In genomic region chr22:35547993-35548761, GRCh38 we compare ENCODE assay signal across 13 cellular contexts. TPM values are rescaled to one million over a fixed set of nuclear protein-coding genes. Genes with fewer than 3 reads are reported as not detected.
A peak's percentile ranks its signal among the peaks of the same experiment; 100 is the strongest.
DNase-seq lines count a peak whose midpoint lies in the region; ATAC-seq, FAIRE-seq and TF ChIP-seq lines count a peak whose summit lies in the region.
"Had no signal": no experiment of that assay in that cellular context is flagged by ENCODE, and none has a peak within 500 bp of the region (broad histone marks: within the 10 kb centered on the region; RNA-seq: fewer than 3 reads in every experiment).

No MANE protein-coding gene starts in this region.

- H3K9me3 ChIP-seq in DOHH2 (ENCODE audit: control insufficient read depth, insufficient read depth, low read length) = no peaks in the 10 kb centered on the region
- H3K9me3 ChIP-seq in IMR-90 (ENCODE audit: control insufficient read depth, insufficient read depth, low read length) = no peaks in the 10 kb centered on the region
- no peaks in the 10 kb centered on the region for H3K9me3 ChIP-seq in K562 (replicated peaks; ENCODE audit: control insufficient read depth, insufficient read depth, low read depth, low read length)
- no peaks in the 10 kb centered on the region for H3K9me3 ChIP-seq in mesenchymal stem cell (ENCODE audit: control insufficient read depth, low read length)
- H3K9me3 ChIP-seq: body of pancreas, suprapubic skin had no signal

- no peak overlapping the region for H2BK20ac ChIP-seq in IMR-90 (ENCODE audit: low read depth, low read length)

- no peak overlapping the region for H3K56ac ChIP-seq in IMR-90 (ENCODE audit: extremely low read depth, insufficient read depth, low read length)

- H3K79me1 ChIP-seq in IMR-90 (ENCODE audit: low read depth in 1 of 2, low read length in 2 of 2) (no peaks in the 10 kb centered on the region; a peak in 1 of 4 replicates), mesenchymal stem cell (replicated peaks; ENCODE audit: low read length, poor library complexity, severe bottlenecking) (no peaks in the 10 kb centered on the region)

- peak; percentile 38 for TF ChIP-seq CTCF in DOHH2 (IDR thresholded peaks at IDR 0.05; ENCODE audit: low read depth, low read length, poor library complexity, severe bottlenecking)
- peak; percentile 17; the same call in 1 of the 2 replicates for TF ChIP-seq CTCF in IMR-90 (conservative IDR thresholded peaks at IDR 0.05; ENCODE audit: low read depth, low read length)
- TF ChIP-seq CTCF in K562 (IDR thresholded peaks at IDR 0.05 in 2 of 3, conservative IDR thresholded peaks at IDR 0.05 in 1 of 3; ENCODE audit: insufficient read depth in 2 of 3, low read depth in 1 of 3, low read length in 3 of 3) = peak; percentile 16 to 31 (median 28); a peak in 3 of 6 replicates

- POLR2A ChIA-PET in IMR-90 (lab: Charles Lee; ENCODE audit: unreplicated experiment) (no interaction called here), K562 (lab: Yijun Ruan, JAX) (no interaction called here)

- no peaks in the 10 kb centered on the region for H4K20me1 ChIP-seq in DOHH2 (ENCODE audit: control insufficient read depth, insufficient read depth, low read depth, low read length)
- no peaks in the 10 kb centered on the region for H4K20me1 ChIP-seq in IMR-90 (ENCODE audit: insufficient read depth, low read length)
- peaks cover 5% of the 10 kb centered on the region; the same call in 1 of the 2 replicates for H4K20me1 ChIP-seq in K562 (replicated peaks; ENCODE audit: control insufficient read depth, insufficient read depth, low read length)

- H2AK5ac ChIP-seq in IMR-90 (ENCODE audit: low read depth, low read length) = no peak overlapping the region
- H2AK5ac ChIP-seq in mesenchymal stem cell (ENCODE audit: low read length, severe bottlenecking) = no peak overlapping the region

- H3K14ac ChIP-seq in IMR-90 (replicated peaks; ENCODE audit: low read depth, low read length) = no peak overlapping the region
- no peak overlapping the region for H3K14ac ChIP-seq in mesenchymal stem cell (ENCODE audit: low read length in 2 of 2)

- H3K9me1 ChIP-seq in IMR-90 (ENCODE audit: insufficient read depth, low read length) = 0 out of 2 replicates have a peak, but pooled peaks cover 5% of the 10 kb centered on the region
- H3K9me1 ChIP-seq in K562 (ENCODE audit: control insufficient read depth, insufficient read depth, low read length) = no peaks in the 10 kb centered on the region

- H3K79me2 ChIP-seq in DOHH2 (ENCODE audit: control insufficient read depth, low read length) = no peaks in the 10 kb centered on the region
- no peaks in the 10 kb centered on the region for H3K79me2 ChIP-seq in K562 (ENCODE audit: control insufficient read depth, insufficient read depth, low read length)

- no peak overlapping the region for H3K4me3 Mint-ChIP-seq in stimulated activated effector memory CD8-positive, alpha-beta T cell treated with anti-CD3 and anti-CD28 coated beads, Interleukin-12 subunit alpha, Interleukin-12 subunit beta, amount 100 ng/mL, for 72 hours
- H3K4me3 Mint-ChIP-seq: CD4-positive, alpha-beta memory T cell had no signal

- H3F3A ChIP-seq in DOHH2 (ENCODE audit: control insufficient read depth, insufficient read depth) = no peaks in the 10 kb centered on the region

- ATAC-seq in IMR-90 (ENCODE audit: low read depth) = peak; percentile 51
- ATAC-seq in K562 = peak; percentile 67
- no peak for ATAC-seq in stimulated activated effector memory CD8-positive, alpha-beta T cell treated with anti-CD3 and anti-CD28 coated beads, Interleukin-12 subunit alpha, Interleukin-12 subunit beta, amount 100 ng/mL, for 72 hours
- ATAC-seq: body of pancreas had no signal

- H3K23ac ChIP-seq in IMR-90 (ENCODE audit: low read depth, low read length) (no peak overlapping the region), mesenchymal stem cell (ENCODE audit: low read length in 2 of 2) (no peak overlapping the region)

- H3K4ac ChIP-seq in IMR-90 (ENCODE audit: low read depth, low read length) = no peak overlapping the region
- H3K4ac ChIP-seq in mesenchymal stem cell (ENCODE audit: low read depth in 1 of 2, low read length in 2 of 2) = no peak overlapping the region

- H3K4me1 ChIP-seq in DOHH2 (ENCODE audit: control insufficient read depth, low read length) = peaks cover 8% of the 10 kb centered on the region
- no peaks in the 10 kb centered on the region for H3K4me1 ChIP-seq in IMR-90 (ENCODE audit: control insufficient read depth, insufficient read depth, low read length)
- H3K4me1 ChIP-seq in K562 (replicated peaks in 1 of 2; ENCODE audit: control insufficient read depth in 2 of 2, insufficient read depth in 2 of 2, low read length in 2 of 2) = peaks cover 3 to 20% of the 10 kb centered on the region in 2 experiments; a peak in 3 of 5 replicates
- peaks cover 6% of the 10 kb centered on the region for H3K4me1 ChIP-seq in mesenchymal stem cell (ENCODE audit: control insufficient read depth, insufficient read depth, low read depth, low read length)
- H3K4me1 ChIP-seq: body of pancreas had no signal

- H3K27me3 ChIP-seq in DOHH2 (ENCODE audit: control insufficient read depth, low read length) = peaks cover 7% of the 10 kb centered on the region
- no peaks in the 10 kb centered on the region for H3K27me3 ChIP-seq in IMR-90 (ENCODE audit: control insufficient read depth, insufficient read depth, low read length)
- H3K27me3 ChIP-seq in K562 (ENCODE audit: control insufficient read depth in 2 of 2, insufficient read depth in 2 of 2, low read length in 2 of 2) = peaks cover 7 to 67% of the 10 kb centered on the region in 2 experiments; a peak in 3 of 5 replicates
- H3K27me3 ChIP-seq in mesenchymal stem cell (ENCODE audit: control insufficient read depth in 1 of 2, insufficient read depth in 1 of 2, low read length in 2 of 2) = peaks cover 54 to 74% of the 10 kb centered on the region in 2 experiments
- H3K27me3 ChIP-seq: body of pancreas had no signal

- no peak overlapping the region for H3K27ac Mint-ChIP-seq in stimulated activated effector memory CD8-positive, alpha-beta T cell treated with anti-CD3 and anti-CD28 coated beads, Interleukin-12 subunit alpha, Interleukin-12 subunit beta, amount 100 ng/mL, for 72 hours

- no peak for TF ChIP-seq EP300 in K562 (IDR thresholded peaks at IDR 0.05; ENCODE audit: low read length)

- intact Hi-C loops in IMR-90 (cut with micrococcal nuclease) = no loop called here
- intact Hi-C loops in K562 (cut with micrococcal nuclease) = no loop called here

- no peak overlapping the region for H2AK9ac ChIP-seq in IMR-90 (replicated peaks; ENCODE audit: low read depth, low read length, poor library complexity)

- H3K9me2 ChIP-seq in DOHH2 (replicated peaks; ENCODE audit: control insufficient read depth, low read length) = no peaks in the 10 kb centered on the region

- no peak for TF ChIP-seq POLR2A in IMR-90 (IDR thresholded peaks at IDR 0.05; ENCODE audit: low read depth, low read length)
- no peak for TF ChIP-seq POLR2A in K562 (conservative IDR thresholded peaks at IDR 0.05)
- TF ChIP-seq POLR2A in H54 (IDR thresholded peaks at IDR 0.05; ENCODE audit: low read depth, low read length) = no peak

- no peak overlapping the region for H3K27ac ChIP-seq in DOHH2 (ENCODE audit: low read depth, low read length)
- H3K27ac ChIP-seq in IMR-90 (ENCODE audit: insufficient read depth, low read length) = no peak overlapping the region
- H3K27ac ChIP-seq in K562 (ENCODE audit: extremely low read depth, low read depth, low read length) = no peak overlapping the region
- H3K27ac ChIP-seq in mesenchymal stem cell (ENCODE audit: low read length, poor library complexity, severe bottlenecking) = no peak overlapping the region
- H3K27ac ChIP-seq: body of pancreas, suprapubic skin had no signal

- peaks cover 9% of the 10 kb centered on the region for H3K4me1 Mint-ChIP-seq in stimulated activated effector memory CD8-positive, alpha-beta T cell treated with anti-CD3 and anti-CD28 coated beads, Interleukin-12 subunit alpha, Interleukin-12 subunit beta, amount 100 ng/mL, for 72 hours

- peaks cover 5% of the 10 kb centered on the region for H3K36me3 Mint-ChIP-seq in stimulated activated effector memory CD8-positive, alpha-beta T cell treated with anti-CD3 and anti-CD28 coated beads, Interleukin-12 subunit alpha, Interleukin-12 subunit beta, amount 100 ng/mL, for 72 hours
- H3K36me3 Mint-ChIP-seq: CD4-positive, alpha-beta memory T cell had no signal

- H2BK120ac ChIP-seq in IMR-90 (ENCODE audit: low read depth, low read length) (no peak overlapping the region), mesenchymal stem cell (ENCODE audit: low read depth, low read length) (peak overlapping the region; percentile 19)

- TF ChIP-seq RAD21 in IMR-90 (IDR thresholded peaks at IDR 0.05; ENCODE audit: low read length) = peak; percentile 19; the same call in 1 of the 2 replicates
- no peak for TF ChIP-seq RAD21 in K562 (CRISPR knock-in tag; conservative IDR thresholded peaks at IDR 0.05 in 1 of 2, IDR thresholded peaks at IDR 0.05 in 1 of 2)

- H2BK12ac ChIP-seq in mesenchymal stem cell (ENCODE audit: low read length in 2 of 2) = peak overlapping the region in 1 of 2 experiments; percentile 46

- in situ Hi-C loops in IMR-90 (cut with MboI; ENCODE audit: low sequenced_read_pairs) (no loop called here), K562 (cut with MboI) (no loop called here)

- DNase-seq in IMR-90 (no peak), K562 (ENCODE audit: extremely low read depth in 1 of 4, low spot score in 3 of 4) (peak; percentile 14 to 30 (median 18)), mesenchymal stem cell (peak; percentile 30), H54 (ENCODE audit: insufficient read length, low spot score) (no peak), SK-N-DZ (ENCODE audit: low spot score) (no peak), NCI-H2107 (lab: John Stamatoyannopoulos, UW) (no peak)
- no peak for DNase-seq in stimulated activated effector memory CD8-positive, alpha-beta T cell treated with anti-CD3 and anti-CD28 coated beads, Interleukin-12 subunit alpha, Interleukin-12 subunit beta, amount 100 ng/mL, for 72 hours (ENCODE audit: low spot score in 2 of 2)
- DNase-seq: activated CD4-positive, alpha-beta T cell treated with anti-CD3 and anti-CD28 coated beads, Interleukin-2, amount 50 U/mL, for 4 hours; body of pancreas; CD4-positive, alpha-beta memory T cell; T-helper 2 cell had no signal

- H4K91ac ChIP-seq in IMR-90 (ENCODE audit: insufficient read depth, low read depth, low read length) (no peak overlapping the region), mesenchymal stem cell (ENCODE audit: low read length) (no peak overlapping the region)

- WGBS in IMR-90 (ENCODE audit: extremely low coverage in 2 of 2, insufficient read length in 1 of 2), 2 experiments = 60% methylated on average over 1 of the region's 14 CpGs; no CpG with 5 or more reads in 1 of the 2 experiments
- WGBS in K562 (ENCODE audit: insufficient coverage, low coverage, missing lambda C conversion rate) = 0% methylated on average over 11 of the region's 14 CpGs
- WGBS in mesenchymal stem cell = 57% methylated on average over 12 of the region's 14 CpGs

- H2BK15ac ChIP-seq in IMR-90 (ENCODE audit: low read depth, low read length) = no peak overlapping the region
- peak overlapping the region; percentile 36 for H2BK15ac ChIP-seq in mesenchymal stem cell (ENCODE audit: low read depth, poor library complexity, severe bottlenecking)

- no peaks in the 10 kb centered on the region for H3K9me3 Mint-ChIP-seq in stimulated activated effector memory CD8-positive, alpha-beta T cell treated with anti-CD3 and anti-CD28 coated beads, Interleukin-12 subunit alpha, Interleukin-12 subunit beta, amount 100 ng/mL, for 72 hours

- H3K4me3 ChIP-seq in DOHH2 (ENCODE audit: low read length) (no peak overlapping the region), IMR-90 (ENCODE audit: insufficient read depth, low read depth, low read length) (no peak overlapping the region), K562 (no peak overlapping the region), mesenchymal stem cell (ENCODE audit: insufficient read depth in 1 of 2, low read depth in 1 of 2, low read length in 2 of 2) (no peak overlapping the region)
- H3K4me3 ChIP-seq: body of pancreas, suprapubic skin had no signal

- dilution Hi-C loops in IMR-90 (cut with HindIII; ENCODE audit: low sequenced_read_pairs, unreplicated experiment) = no loop called here

- no peak overlapping the region for H3K9ac ChIP-seq in IMR-90 (ENCODE audit: low read depth, low read length)
- H3K9ac ChIP-seq in K562 (ENCODE audit: insufficient read depth in 1 of 2, low read depth in 2 of 2, low read length in 2 of 2) = no peak overlapping the region
- H3K9ac ChIP-seq in mesenchymal stem cell (ENCODE audit: low read length) = no peak overlapping the region

- H2BK5ac ChIP-seq in IMR-90 (ENCODE audit: low read depth, low read length, poor library complexity, severe bottlenecking) (no peak overlapping the region), mesenchymal stem cell (ENCODE audit: low read depth, low read length, poor library complexity, severe bottlenecking) (no peak overlapping the region)

- H3K18ac ChIP-seq in IMR-90 (ENCODE audit: low read depth, low read length) = no peak overlapping the region
- H3K18ac ChIP-seq in mesenchymal stem cell (ENCODE audit: low read depth in 1 of 2, low read length in 2 of 2) = peak overlapping the region in 1 of 2 experiments; percentile 35

- no peak for FAIRE-seq in K562 (lab: Jason Lieb, UNC)
- FAIRE-seq in H54 (lab: Jason Lieb, UNC) = no peak

- H2AFZ ChIP-seq in IMR-90 (replicated peaks; ENCODE audit: low read length, poor library complexity) = no peak overlapping the region
- H2AFZ ChIP-seq in K562 (ENCODE audit: low read depth, low read length) = no peak overlapping the region
- no peak overlapping the region for H2AFZ ChIP-seq in mesenchymal stem cell (ENCODE audit: low read depth, low read length)

- H4K5ac ChIP-seq in IMR-90 (ENCODE audit: low read depth, low read length) = no peak overlapping the region

- no TSS peak for BruUV-seq in IMR-90 (replicated peaks; lab: Mats Ljungman, UMichigan)
- BruUV-seq in K562 (replicated peaks; lab: Mats Ljungman, UMichigan) = no TSS peak

- H3K36me3 ChIP-seq in DOHH2 (ENCODE audit: control insufficient read depth, low read length) (no peaks in the 10 kb centered on the region), IMR-90 (ENCODE audit: control insufficient read depth, insufficient read depth, low read length) (peaks cover 1% of the 10 kb centered on the region; the same call in 1 of the 2 replicates), K562 (ENCODE audit: control insufficient read depth, insufficient read depth, low read length) (no peaks in the 10 kb centered on the region), mesenchymal stem cell (ENCODE audit: control insufficient read depth in 1 of 2, insufficient read depth in 2 of 2, low read depth in 1 of 2, low read length in 2 of 2) (no peaks in the 10 kb centered on the region)
- H3K36me3 ChIP-seq: suprapubic skin had no signal

- no peak overlapping the region for H4K8ac ChIP-seq in IMR-90 (ENCODE audit: low read depth in 2 of 2, low read length in 2 of 2)
- peak overlapping the region; percentile 47 for H4K8ac ChIP-seq in mesenchymal stem cell (ENCODE audit: low read length)

- CTCF ChIA-PET in IMR-90 (lab: Yijun Ruan, JAX) = no interaction called here
- CTCF ChIA-PET in K562 (lab: Yijun Ruan, JAX; ENCODE audit: low intra/inter-chr PET ratio) = no interaction called here

- H3K4me2 ChIP-seq in DOHH2 (ENCODE audit: low read length) (no peak overlapping the region), IMR-90 (ENCODE audit: low read depth, low read length) (no peak overlapping the region), K562 (ENCODE audit: insufficient read depth, low read length) (no peak overlapping the region), mesenchymal stem cell (ENCODE audit: low read length, poor library complexity, severe bottlenecking) (no peak overlapping the region)

RNA-seq across cellular contexts. Expression of gene RASD2, which starts 7.5 kb away (rescaled TPM):
- total RNA-seq in IMR-90 (2012; rRNA removed) (under 0.01 TPM in 2 replicates), K562 (2014; rRNA removed) (0.05 TPM in 1 of 2 replicates, not detected in the other), K562 (2014; rRNA removed; fragmentation: Illumina TruSeq; extraction: Trizol) (not detected in 2 replicates), K562 (2015; rRNA removed; fragmentation: Illumina TruSeq; extraction: Trizol) (not detected in 2 replicates), K562 (2021) (0.04 TPM in 1 of 2 replicates, not detected in the other)
- polyA plus RNA-seq in IMR-90 (2012; rRNA removed) (0.32 and 0.36 TPM in 2 replicates), K562 (2011; rRNA removed) (not detected in 2 replicates), K562 (2014; fragmentation: Illumina TruSeq; extraction: Trizol) (not detected in 2 replicates), K562 (2014; fragmentation: Nextera tagmentation; extraction: Ambion mirVana) (not detected), K562 (2014; rRNA removed) (not detected in 2 replicates)
- 0.21 and 0.26 TPM in 2 replicates for polyA plus RNA-seq in IMR-90 (2012; cell fraction: cytosol; rRNA removed)
- polyA plus RNA-seq in IMR-90 (2012; cell fraction: nucleus; rRNA removed; ENCODE audit: low replicate concordance) = 0.42 and 0.53 TPM in 2 replicates
- not detected in 2 replicates for total RNA-seq in K562 (2011; cell fraction: chromatin; rRNA removed; ENCODE audit: low replicate concordance)
- not detected in 2 replicates for total RNA-seq in K562 (2011; cell fraction: nucleolus; rRNA removed)
- not detected in 2 replicates for total RNA-seq in K562 (2011; cell fraction: nucleoplasm; rRNA removed)
- polyA plus RNA-seq in K562 (2011; cell fraction: cytosol; rRNA removed) = not detected in 2 replicates
- polyA plus RNA-seq in K562 (2011; cell fraction: nucleus; rRNA removed) = not detected in 2 replicates
- 0.06 TPM in 1 of 2 replicates, not detected in the other for polyA plus RNA-seq in K562 (2012)
- polyA minus RNA-seq in K562 (2011; rRNA and poly(A)+ RNA removed) = not detected in 2 replicates
- not detected in 2 replicates for polyA minus RNA-seq in K562 (2011; cell fraction: cytosol; rRNA and poly(A)+ RNA removed)
- polyA minus RNA-seq in K562 (2011; cell fraction: nucleus; rRNA and poly(A)+ RNA removed) = not detected in 2 replicates
- polyA plus RNA-seq in mesenchymal stem cell (2013, experiment 1 of 2) = 0.58 TPM
- 0.51 TPM for polyA plus RNA-seq in mesenchymal stem cell (2013, experiment 2 of 2)
- polyA plus RNA-seq in SK-N-DZ (2014; cell fraction: cytosol; rRNA removed) = not detected in 2 replicates
- not detected in 2 replicates for polyA plus RNA-seq in SK-N-DZ (2014; cell fraction: nucleus; rRNA removed)
- total RNA-seq: CD4-positive, alpha-beta memory T cell had no signal

Comparison
In these comparisons a context has a peak if more than half of its experiments do, and no peak if none do; other contexts are left out.
1. DNase-seq: peak in K562 (4 of 4) and mesenchymal stem cell (single experiment); none in IMR-90 (single experiment), H54 (single experiment), SK-N-DZ (single experiment), stimulated activated effector memory CD8-positive, alpha-beta T cell treated with anti-CD3 and anti-CD28 coated beads, Interleukin-12 subunit alpha, Interleukin-12 subunit beta, amount 100 ng/mL, for 72 hours (0 of 2) and NCI-H2107 (single experiment).
2. Peak in every context shown above with its lines, with median percentiles within 50 percentile points of each other: CTCF ChIP-seq.